In the genomic region with DNA sequence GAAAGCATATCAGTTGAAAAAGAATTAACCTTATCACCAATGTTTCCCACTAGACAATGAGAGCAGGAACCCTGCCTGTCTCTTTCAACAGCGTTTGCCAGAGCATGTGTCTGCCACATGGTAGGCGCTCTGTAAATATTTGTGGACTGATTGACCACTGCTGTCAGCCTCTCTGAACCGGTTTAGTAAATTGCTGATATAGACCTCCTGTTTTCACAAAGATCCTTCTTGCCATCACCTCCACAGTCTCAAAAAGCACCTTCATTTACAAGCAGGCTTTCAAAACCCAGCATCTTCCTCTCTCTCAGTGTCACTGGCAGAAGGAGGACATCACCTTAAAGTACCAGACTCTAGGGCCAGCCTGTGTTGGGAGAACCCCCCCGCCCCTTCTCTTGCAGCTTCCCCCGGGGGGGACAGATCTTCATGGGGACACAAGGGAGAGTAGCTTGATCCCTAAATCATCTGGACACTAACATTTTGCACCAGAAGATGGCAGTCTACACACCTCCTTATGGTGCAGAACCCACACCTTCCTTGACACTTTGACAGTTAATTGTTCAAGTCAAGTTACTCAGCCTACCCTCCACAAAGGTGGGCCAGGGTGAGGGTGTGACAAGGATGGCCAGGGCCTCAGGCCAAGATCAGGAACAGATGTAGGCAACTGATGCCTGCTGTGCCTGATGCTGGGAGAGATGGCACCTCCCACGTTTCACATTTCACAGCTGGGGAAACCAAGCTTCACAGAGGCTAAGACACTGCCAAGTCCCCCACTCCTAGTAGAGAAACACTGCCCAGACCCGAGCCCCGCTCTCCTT, we compare ENCODE assay signal across 8 cellular contexts. TPM values are rescaled to one million over a fixed set of nuclear protein-coding genes. Genes with fewer than 3 reads are reported as not detected.
DNase-seq lines count a peak whose midpoint lies in the region; ATAC-seq and TF ChIP-seq lines count a peak whose summit lies in the region.

No MANE protein-coding gene starts in this region.

- no peak overlapping the region for H3K14ac ChIP-seq in IMR-90 (replicated peaks; ENCODE audit: low read depth, low read length)

- no peaks in the 10 kb centered on the region for H3K9me3 Mint-ChIP-seq in activated naive CD4-positive, alpha-beta T cell treated with anti-CD3 and anti-CD28 coated beads for 36 hours

- TF ChIP-seq CTCF in AG04450 (IDR thresholded peaks at IDR 0.05; ENCODE audit: low read depth, low read length): peak; percentile 67
- TF ChIP-seq CTCF in GM13977 (IDR thresholded peaks at IDR 0.05; ENCODE audit: extremely low read depth, insufficient read depth, missing control alignments): peak; percentile 77
- TF ChIP-seq CTCF in IMR-90 (conservative IDR thresholded peaks at IDR 0.05; ENCODE audit: low read depth, low read length): peak; percentile 69

- H3K27me3 ChIP-seq in AG04450 (ENCODE audit: control insufficient read depth, insufficient read depth, low read length) (no peaks in the 10 kb centered on the region), IMR-90 (ENCODE audit: control insufficient read depth, insufficient read depth, low read length) (peaks cover 4% of the 10 kb centered on the region), MG63 (no peaks in the 10 kb centered on the region)

- H2BK5ac ChIP-seq in IMR-90 (ENCODE audit: low read depth, low read length, poor library complexity, severe bottlenecking): no peak overlapping the region

- no peaks in the 10 kb centered on the region for H3K36me3 Mint-ChIP-seq in activated naive CD4-positive, alpha-beta T cell treated with anti-CD3 and anti-CD28 coated beads for 36 hours (ENCODE audit: low read depth)

- H4K20me1 ChIP-seq in IMR-90 (ENCODE audit: insufficient read depth, low read length): no peaks in the 10 kb centered on the region

- no peak overlapping the region for H4K5ac ChIP-seq in IMR-90 (ENCODE audit: low read depth, low read length)

- peak; percentile 30 for DNase-seq in AG04450 (ENCODE audit: low read depth, low spot score)
- peak; percentile 84 for DNase-seq in GM13977 (ENCODE audit: low spot score)
- DNase-seq in IMR-90: peak; percentile 70
- peak; percentile 81 for DNase-seq in OCI-M1 (lab: John Stamatoyannopoulos, UW)
- DNase-seq in activated naive CD4-positive, alpha-beta T cell treated with anti-CD3 and anti-CD28 coated beads for 36 hours: peak; percentile 71
- peak; percentile 75 for DNase-seq in germinal center (ENCODE audit: low spot score)
- DNase-seq in pons (ENCODE audit: low spot score): peak; percentile 84
- no peak for DNase-seq in MG63

- H4K91ac ChIP-seq in IMR-90 (ENCODE audit: insufficient read depth, low read depth, low read length): no peak overlapping the region; the same call in 1 of the 2 replicates

- TF ChIP-seq POLR2A in IMR-90 (IDR thresholded peaks at IDR 0.05; ENCODE audit: low read depth, low read length): 0 out of 2 replicates have a peak, but pooled peaks have one; percentile 33

- no peak overlapping the region for H4K8ac ChIP-seq in IMR-90 (ENCODE audit: low read depth in 2 of 2, low read length in 2 of 2)

- H3K56ac ChIP-seq in IMR-90 (ENCODE audit: extremely low read depth, insufficient read depth, low read length): no peak overlapping the region

- H3K4ac ChIP-seq in IMR-90 (ENCODE audit: low read depth, low read length): peak overlapping the region; percentile 46

- no peaks in the 10 kb centered on the region for H3K27me3 Mint-ChIP-seq in activated naive CD4-positive, alpha-beta T cell treated with anti-CD3 and anti-CD28 coated beads for 36 hours (ENCODE audit: low read depth)

- peaks cover 23% of the 10 kb centered on the region for H3K4me1 Mint-ChIP-seq in activated naive CD4-positive, alpha-beta T cell treated with anti-CD3 and anti-CD28 coated beads for 36 hours (ENCODE audit: low read depth)

- peak overlapping the region; percentile 83; the same call in 1 of the 2 replicates for H2AK5ac ChIP-seq in IMR-90 (ENCODE audit: low read depth, low read length)

- H3K36me3 ChIP-seq in IMR-90 (ENCODE audit: control insufficient read depth, insufficient read depth, low read length) (no peaks in the 10 kb centered on the region), MG63 (no peaks in the 10 kb centered on the region)

- intact Hi-C loops in IMR-90 (cut with micrococcal nuclease): loop anchor here (1.0 to 10.0 kb wide), 5 partner anchors 39 to 598 kb away; no protein-coding TSS in a partner anchor
- intact Hi-C loops in activated naive CD4-positive, alpha-beta T cell treated with anti-CD3 and anti-CD28 coated beads for 36 hours (cut with micrococcal nuclease): loop anchor here (1.0 to 10.0 kb wide), 5 partner anchors 133 to 686 kb away; a partner anchor contains a TSS

- WGBS in IMR-90 (ENCODE audit: extremely low coverage in 2 of 2, insufficient read length in 1 of 2), 2 experiments: no CpG with 5 or more reads among the region's 8 CpGs

- peak; percentile 81 for TF ChIP-seq RAD21 in IMR-90 (IDR thresholded peaks at IDR 0.05; ENCODE audit: low read length)

- 0 out of 3 replicates have a peak overlapping the region, but pooled peaks have one; percentile 8 for H2BK15ac ChIP-seq in IMR-90 (ENCODE audit: low read depth, low read length)

- no peak overlapping the region for H3K18ac ChIP-seq in IMR-90 (ENCODE audit: low read depth, low read length)

- H3K4me2 ChIP-seq in IMR-90 (ENCODE audit: low read depth, low read length): peak overlapping the region; percentile 16; the same call in 1 of the 2 replicates

- H2BK20ac ChIP-seq in IMR-90 (ENCODE audit: low read depth, low read length): no peak overlapping the region

- H3K9me3 ChIP-seq in AG04450 (ENCODE audit: control insufficient read depth, insufficient read depth, low read length): no peaks in the 10 kb centered on the region
- no peaks in the 10 kb centered on the region for H3K9me3 ChIP-seq in IMR-90 (ENCODE audit: control insufficient read depth, insufficient read depth, low read length)
- H3K9me3 ChIP-seq in MG63: no peaks in the 10 kb centered on the region

- H3K4me3 ChIP-seq in AG04450 (ENCODE audit: low read depth, low read length) (no peak overlapping the region), IMR-90 (ENCODE audit: insufficient read depth, low read depth, low read length) (no peak overlapping the region), MG63 (no peak overlapping the region)

- POLR2A ChIA-PET in AG04450 (lab: Yijun Ruan, JAX): interaction anchor here (0.6 kb wide), 1 partner anchor 419 kb away, joined by 4 read pairs; no protein-coding TSS in a partner anchor
- POLR2A ChIA-PET in IMR-90 (lab: Charles Lee; ENCODE audit: unreplicated experiment): no interaction called here

- no peak overlapping the region for H3K27ac Mint-ChIP-seq in activated naive CD4-positive, alpha-beta T cell treated with anti-CD3 and anti-CD28 coated beads for 36 hours

- H3K27ac ChIP-seq in AG04450 (ENCODE audit: low read depth, low read length): no peak overlapping the region
- H3K27ac ChIP-seq in IMR-90 (ENCODE audit: insufficient read depth, low read length): no peak overlapping the region

- CTCF ChIA-PET in AG04450 (lab: Charles Lee): interaction anchor here (0.6 to 2.2 kb wide), 27 partner anchors 8 to 227 kb away, joined by 3 to 13 read pairs (median 4); a partner anchor contains a TSS
- CTCF ChIA-PET in IMR-90 (lab: Yijun Ruan, JAX): interaction anchor here (0.6 to 2.0 kb wide), 15 partner anchors 9 to 419 kb away, joined by 3 to 9 read pairs (median 3); a partner anchor contains a TSS
- CTCF ChIA-PET in activated naive CD4-positive, alpha-beta T cell treated with anti-CD3 and anti-CD28 coated beads for 36 hours (lab: Charles Lee): interaction anchor here (0.6 to 7.4 kb wide), 42 partner anchors 9 to 603 kb away, joined by 3 to 101 read pairs (median 4); a partner anchor contains a TSS

- no peaks in the 10 kb centered on the region for H3K79me1 ChIP-seq in IMR-90 (ENCODE audit: low read depth in 1 of 2, low read length in 2 of 2)

- dilution Hi-C loops in IMR-90 (cut with HindIII; ENCODE audit: low sequenced_read_pairs, unreplicated experiment): no loop called here

- no peak overlapping the region for H2BK120ac ChIP-seq in IMR-90 (ENCODE audit: low read depth, low read length)

- H3K9me1 ChIP-seq in IMR-90 (ENCODE audit: insufficient read depth, low read length): peaks cover 2% of the 10 kb centered on the region; the same call in 1 of the 2 replicates

- BruUV-seq in IMR-90 (replicated peaks; lab: Mats Ljungman, UMichigan): no TSS peak

- ATAC-seq in IMR-90 (ENCODE audit: low read depth): peak; percentile 78

- in situ Hi-C loops in GM13977 (cut with MboI; ENCODE audit: low pct_unique_long_range_greater_than_20kb, low sequenced_read_pairs, unreplicated experiment) (loop anchor here (25.0 kb wide), 1 partner anchor 596 kb away; no protein-coding TSS in a partner anchor), IMR-90 (cut with MboI; ENCODE audit: low sequenced_read_pairs) (no loop called here)

- H3K23ac ChIP-seq in IMR-90 (ENCODE audit: low read depth, low read length): no peak overlapping the region

- peak overlapping the region; percentile 81 for H2AFZ ChIP-seq in IMR-90 (replicated peaks; ENCODE audit: low read length, poor library complexity)

- H2AK9ac ChIP-seq in IMR-90 (replicated peaks; ENCODE audit: low read depth, low read length, poor library complexity): peak overlapping the region; percentile 13

- peaks cover 16% of the 10 kb centered on the region for H3K4me1 ChIP-seq in IMR-90 (ENCODE audit: control insufficient read depth, insufficient read depth, low read length)

- no peak overlapping the region for H3K9ac ChIP-seq in IMR-90 (ENCODE audit: low read depth, low read length)

- no peak overlapping the region for H3K4me3 Mint-ChIP-seq in activated naive CD4-positive, alpha-beta T cell treated with anti-CD3 and anti-CD28 coated beads for 36 hours

TF ChIP-seq in IMR-90, 13 proteins besides CTCF, POLR2A, EP300 and RAD21:
- no peak for TF ChIP-seq RCOR1 (IDR thresholded peaks at IDR 0.05; ENCODE audit: insufficient replicate concordance, low read length)
- TF ChIP-seq SMC3 (IDR thresholded peaks at IDR 0.05; ENCODE audit: low read depth, low read length): peak; percentile 81

RNA-seq across cellular contexts. Expression of a gene that starts 37.8 kb away (rescaled TPM):
- 24.0 and 30.7 TPM in 2 replicates for polyA plus RNA-seq in AG04450 (2011; rRNA removed)
- 38.2 and 45.0 TPM in 2 replicates for polyA minus RNA-seq in AG04450 (2011; rRNA and poly(A)+ RNA removed)
- total RNA-seq in IMR-90 (2012; rRNA removed): 46.7 and 52.3 TPM in 2 replicates
- polyA plus RNA-seq in IMR-90 (2012; rRNA removed): 13.7 and 17.3 TPM in 2 replicates
- polyA plus RNA-seq in IMR-90 (2012; cell fraction: cytosol; rRNA removed): 6.2 and 15.2 TPM in 2 replicates
- 23.8 and 84.1 TPM in 2 replicates for polyA plus RNA-seq in IMR-90 (2012; cell fraction: nucleus; rRNA removed; ENCODE audit: low replicate concordance)
- total RNA-seq in activated naive CD4-positive, alpha-beta T cell treated with anti-CD3 and anti-CD28 coated beads for 36 hours: 10 to 100 TPM; 49.9 to 52.2 TPM
- total RNA-seq in MG63 (2014; rRNA removed; shearing (Covaris generic); ENCODE audit: low replicate concordance): 36.6 and 38.6 TPM in 2 replicates
